Comparison of ENCODE assay signal across 8 cellular contexts in the genomic region with DNA sequence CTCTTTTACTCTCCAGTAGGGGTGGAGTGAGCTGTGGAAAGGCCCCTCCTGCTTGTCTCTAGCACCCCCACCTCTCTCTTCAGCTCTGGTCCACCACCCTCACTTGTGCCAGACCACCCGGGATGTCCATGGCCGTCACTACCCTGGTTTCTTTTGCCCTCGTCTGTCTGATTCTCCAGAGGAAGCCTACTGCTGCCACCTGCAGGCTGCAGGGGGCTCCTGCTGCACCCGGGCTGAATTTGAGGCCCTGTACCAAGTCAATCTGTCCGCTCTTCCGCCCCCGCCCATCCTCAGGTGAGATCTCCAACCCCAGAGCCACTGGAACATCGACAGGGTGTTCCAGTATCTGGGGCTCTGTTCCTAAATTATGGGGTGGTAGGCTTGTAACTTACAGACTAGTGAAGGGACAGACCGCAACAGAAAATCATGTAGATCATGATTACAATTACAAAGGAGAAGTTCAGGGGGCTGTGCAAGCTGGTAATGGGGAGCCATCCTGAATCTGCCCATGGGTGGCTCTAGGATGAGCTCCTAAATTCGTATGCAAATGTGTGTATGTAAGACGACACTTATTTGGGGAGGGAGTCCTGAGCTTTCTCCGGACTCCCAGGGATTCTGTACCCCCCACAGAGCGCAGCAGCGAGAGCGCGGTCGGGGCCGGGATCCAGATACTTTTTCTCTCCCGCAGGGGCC. TPM values are rescaled to one million over a fixed set of nuclear protein-coding genes. Genes with fewer than 3 reads are reported as not detected.
A peak's percentile ranks its signal among the peaks of the same experiment; 100 is the strongest.
DNase-seq lines count a peak whose midpoint lies in the region.

No MANE protein-coding gene starts in this region.

- H3K27me3 Mint-ChIP-seq in activated naive CD4-positive, alpha-beta T cell treated with anti-CD3 and anti-CD28 coated beads for 36 hours (ENCODE audit: low read depth), result no peaks in the 10 kb centered on the region

- DNase-seq in DMS53 (lab: John Stamatoyannopoulos, UW) (peak; percentile 91), HCEC 1CT (peak; percentile 77), NAMALWA (ENCODE audit: low spot score) (peak; percentile 93), SK-MEL-5 (ENCODE audit: low read depth, low spot score) (peak; percentile 86), germinal center (ENCODE audit: low spot score) (peak; percentile 89), occipital lobe (lab: John Stamatoyannopoulos, UW) (peak; percentile 73), superior temporal gyrus (ENCODE audit: extremely low spot score) (peak; percentile 90)
- DNase-seq in activated naive CD4-positive, alpha-beta T cell treated with anti-CD3 and anti-CD28 coated beads for 36 hours, result peak; percentile 94

- H3K4me1 Mint-ChIP-seq in activated naive CD4-positive, alpha-beta T cell treated with anti-CD3 and anti-CD28 coated beads for 36 hours (ENCODE audit: low read depth), result peaks cover 36% of the 10 kb centered on the region

- in situ Hi-C loops in SK-MEL-5 (cut with HindIII; ENCODE audit: low pct_unique_long_range_greater_than_20kb, low sequenced_read_pairs), result no loop called here

- intact Hi-C loops in activated naive CD4-positive, alpha-beta T cell treated with anti-CD3 and anti-CD28 coated beads for 36 hours (cut with micrococcal nuclease), result loop anchor here (1.0 to 10.0 kb wide), 4 partner anchors 217 to 612 kb away; a partner anchor contains a TSS

- H3K4me3 Mint-ChIP-seq in activated naive CD4-positive, alpha-beta T cell treated with anti-CD3 and anti-CD28 coated beads for 36 hours, result peak overlapping the region; percentile 83

- CTCF ChIA-PET in activated naive CD4-positive, alpha-beta T cell treated with anti-CD3 and anti-CD28 coated beads for 36 hours (lab: Charles Lee), result interaction anchor here (0.7 to 8.9 kb wide), 31 partner anchors 8 to 1040 kb away, joined by 3 to 169 read pairs (median 4); a partner anchor contains a TSS

- no peaks in the 10 kb centered on the region for H3K9me3 Mint-ChIP-seq in activated naive CD4-positive, alpha-beta T cell treated with anti-CD3 and anti-CD28 coated beads for 36 hours

- peak overlapping the region; percentile 82 for H3K27ac Mint-ChIP-seq in activated naive CD4-positive, alpha-beta T cell treated with anti-CD3 and anti-CD28 coated beads for 36 hours

- peaks cover 24% of the 10 kb centered on the region for H3K36me3 Mint-ChIP-seq in activated naive CD4-positive, alpha-beta T cell treated with anti-CD3 and anti-CD28 coated beads for 36 hours (ENCODE audit: low read depth)

RNA-seq across cellular contexts. Expression of a gene that starts 0.7 kb away (rescaled TPM):
- total RNA-seq in SK-MEL-5 (2014; rRNA removed; shearing (Covaris generic)), result 58.4 and 62.4 TPM in 2 replicates
- polyA plus RNA-seq in SK-MEL-5 (2015; cell fraction: cytosol; rRNA removed), result 61.2 and 63.0 TPM in 2 replicates
- polyA plus RNA-seq in SK-MEL-5 (2015; cell fraction: nucleus; rRNA removed), result 98.3 and 153 TPM in 2 replicates
- total RNA-seq in activated naive CD4-positive, alpha-beta T cell treated with anti-CD3 and anti-CD28 coated beads for 36 hours, result 10 to 100 TPM; 69.9 to 70.8 TPM
- 35.7 TPM for total RNA-seq in occipital lobe

RNA-seq across cellular contexts. Expression of a gene that starts 2.1 kb away (rescaled TPM):
- 17.0 and 17.6 TPM in 2 replicates for total RNA-seq in SK-MEL-5 (2014; rRNA removed; shearing (Covaris generic))
- polyA plus RNA-seq in SK-MEL-5 (2015; cell fraction: cytosol; rRNA removed), result 17.9 and 25.0 TPM in 2 replicates
- polyA plus RNA-seq in SK-MEL-5 (2015; cell fraction: nucleus; rRNA removed), result 18.7 and 31.2 TPM in 2 replicates
- 10 to 100 TPM; 49.8 to 51.3 TPM for total RNA-seq in activated naive CD4-positive, alpha-beta T cell treated with anti-CD3 and anti-CD28 coated beads for 36 hours
- total RNA-seq in occipital lobe, result 11.7 TPM

RNA-seq across cellular contexts. Expression of a gene that starts 20.3 kb away (rescaled TPM):
- total RNA-seq in SK-MEL-5 (2014; rRNA removed; shearing (Covaris generic)), result 9.9 and 10.1 TPM in 2 replicates
- 19.7 and 20.5 TPM in 2 replicates for polyA plus RNA-seq in SK-MEL-5 (2015; cell fraction: cytosol; rRNA removed)
- polyA plus RNA-seq in SK-MEL-5 (2015; cell fraction: nucleus; rRNA removed), result 92.2 and 117 TPM in 2 replicates
- total RNA-seq in activated naive CD4-positive, alpha-beta T cell treated with anti-CD3 and anti-CD28 coated beads for 36 hours, result 10 to 100 TPM; 52.0 to 52.4 TPM
- 17.9 TPM for total RNA-seq in occipital lobe

RNA-seq across cellular contexts. Expression of a gene that starts 31.3 kb away (rescaled TPM):
- 4.7 and 6.8 TPM in 2 replicates for total RNA-seq in SK-MEL-5 (2014; rRNA removed; shearing (Covaris generic))
- 45.3 and 46.7 TPM in 2 replicates for polyA plus RNA-seq in SK-MEL-5 (2015; cell fraction: cytosol; rRNA removed)
- 280 and 406 TPM in 2 replicates for polyA plus RNA-seq in SK-MEL-5 (2015; cell fraction: nucleus; rRNA removed)
- 100 to 1,000 TPM; 139 to 141 TPM for total RNA-seq in activated naive CD4-positive, alpha-beta T cell treated with anti-CD3 and anti-CD28 coated beads for 36 hours
- 32.4 TPM for total RNA-seq in occipital lobe

RNA-seq across cellular contexts. Expression of a gene that starts 50.1 kb away (rescaled TPM):
- 0.16 TPM in 1 of 2 replicates, not detected in the other for total RNA-seq in SK-MEL-5 (2014; rRNA removed; shearing (Covaris generic))
- 0.14 and 0.55 TPM in 2 replicates for polyA plus RNA-seq in SK-MEL-5 (2015; cell fraction: cytosol; rRNA removed)
- polyA plus RNA-seq in SK-MEL-5 (2015; cell fraction: nucleus; rRNA removed), result not detected in 2 replicates
- 10 to 100 TPM; 22.6 to 24.2 TPM for total RNA-seq in activated naive CD4-positive, alpha-beta T cell treated with anti-CD3 and anti-CD28 coated beads for 36 hours
- total RNA-seq in occipital lobe, result 4.8 TPM

Comparison
In these comparisons a context has a peak if more than half of its experiments do, and no peak if none do; other contexts are left out.
1. Peak in every context shown above with its lines: DNase-seq.